Comparison of ENCODE assay signal across 1 cellular context in the genomic region with DNA sequence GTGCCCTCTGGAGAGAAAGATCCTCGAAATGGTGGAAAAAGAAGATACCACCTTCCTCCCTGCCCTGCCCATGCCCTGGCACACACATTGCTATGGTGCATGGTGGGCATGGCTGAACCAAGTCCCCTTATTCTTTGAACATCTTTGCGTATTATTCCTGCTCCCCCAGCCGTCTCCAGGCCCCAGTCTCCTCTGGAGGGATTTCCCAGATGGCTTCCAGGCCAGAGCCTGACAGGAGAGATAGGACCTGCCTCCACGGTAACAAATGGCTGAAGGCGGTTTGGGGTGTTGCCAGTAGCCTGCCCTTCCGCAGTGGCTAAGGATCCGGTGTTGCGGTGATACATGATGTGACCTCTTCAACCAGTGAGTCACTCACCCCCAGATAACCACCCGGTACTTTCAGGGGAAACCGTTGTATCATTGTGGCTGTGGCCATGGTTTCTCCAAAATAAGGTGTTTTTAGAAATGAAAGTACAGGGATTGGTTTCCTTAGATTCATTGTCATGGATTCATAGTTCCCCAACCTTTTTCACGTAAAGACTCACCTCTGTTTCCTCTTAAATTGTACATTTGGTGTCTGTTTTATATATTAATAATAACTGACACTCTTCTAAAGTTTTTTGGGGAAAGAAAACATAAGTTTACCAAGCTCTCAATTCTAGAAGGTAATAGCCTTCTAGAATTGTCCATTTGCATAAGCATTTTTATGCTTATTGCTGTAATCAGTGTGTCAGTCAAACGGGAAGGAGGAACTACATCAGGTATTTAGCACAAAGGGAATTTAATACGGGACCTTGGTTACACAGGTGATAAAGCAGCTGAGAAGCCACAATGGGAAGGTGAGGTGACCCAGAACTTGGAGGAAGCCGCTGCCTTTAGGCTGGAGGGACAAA.
A peak's percentile ranks its signal among the peaks of the same experiment; 100 is the strongest.
TF ChIP-seq lines count a peak whose summit lies in the region.

No MANE protein-coding gene starts in this region.

TF ChIP-seq in K562, 482 proteins besides CTCF, POLR2A, EP300 and RAD21 (continued from another document and continues in another):
- TF ChIP-seq, protein P1, sequence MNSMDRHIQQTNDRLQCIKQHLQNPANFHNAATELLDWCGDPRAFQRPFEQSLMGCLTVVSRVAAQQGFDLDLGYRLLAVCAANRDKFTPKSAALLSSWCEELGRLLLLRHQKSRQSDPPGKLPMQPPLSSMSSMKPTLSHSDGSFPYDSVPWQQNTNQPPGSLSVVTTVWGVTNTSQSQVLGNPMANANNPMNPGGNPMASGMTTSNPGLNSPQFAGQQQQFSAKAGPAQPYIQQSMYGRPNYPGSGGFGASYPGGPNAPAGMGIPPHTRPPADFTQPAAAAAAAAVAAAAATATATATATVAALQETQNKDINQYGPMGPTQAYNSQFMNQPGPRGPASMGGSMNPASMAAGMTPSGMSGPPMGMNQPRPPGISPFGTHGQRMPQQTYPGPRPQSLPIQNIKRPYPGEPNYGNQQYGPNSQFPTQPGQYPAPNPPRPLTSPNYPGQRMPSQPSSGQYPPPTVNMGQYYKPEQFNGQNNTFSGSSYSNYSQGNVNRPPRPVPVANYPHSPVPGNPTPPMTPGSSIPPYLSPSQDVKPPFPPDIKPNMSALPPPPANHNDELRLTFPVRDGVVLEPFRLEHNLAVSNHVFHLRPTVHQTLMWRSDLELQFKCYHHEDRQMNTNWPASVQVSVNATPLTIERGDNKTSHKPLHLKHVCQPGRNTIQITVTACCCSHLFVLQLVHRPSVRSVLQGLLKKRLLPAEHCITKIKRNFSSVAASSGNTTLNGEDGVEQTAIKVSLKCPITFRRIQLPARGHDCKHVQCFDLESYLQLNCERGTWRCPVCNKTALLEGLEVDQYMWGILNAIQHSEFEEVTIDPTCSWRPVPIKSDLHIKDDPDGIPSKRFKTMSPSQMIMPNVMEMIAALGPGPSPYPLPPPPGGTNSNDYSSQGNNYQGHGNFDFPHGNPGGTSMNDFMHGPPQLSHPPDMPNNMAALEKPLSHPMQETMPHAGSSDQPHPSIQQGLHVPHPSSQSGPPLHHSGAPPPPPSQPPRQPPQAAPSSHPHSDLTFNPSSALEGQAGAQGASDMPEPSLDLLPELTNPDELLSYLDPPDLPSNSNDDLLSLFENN (IDR thresholded peaks at IDR 0.05; ENCODE audit: low read depth in 2 of 2, low read length in 2 of 2) = peak in 1 of 2 experiments; percentile 97; a peak in 2 of 4 replicates
- TF ChIP-seq EP400 (IDR thresholded peaks at IDR 0.05) (peak; percentile 58), ZNF586 (CRISPR knock-in tag; conservative IDR thresholded peaks at IDR 0.05) (no peak), TRIM28 (IDR thresholded peaks at IDR 0.05) (no peak), NFIC (IDR thresholded peaks at IDR 0.05) (peak; percentile 99), HLTF (IDR thresholded peaks at IDR 0.05) (0 out of 2 replicates have a peak, but pooled peaks have one; percentile 15), ZNF3 (CRISPR knock-in tag; IDR thresholded peaks at IDR 0.05) (no peak), RFX1 (IDR thresholded peaks at IDR 0.05) (peak; percentile 88), TCF3 (CRISPR knock-in tag; IDR thresholded peaks at IDR 0.05) (peak; percentile 98), ZNF551 (CRISPR knock-in tag; IDR thresholded peaks at IDR 0.05) (no peak), ARNT (IDR thresholded peaks at IDR 0.05) (peak; percentile 90 to 92), MLX (CRISPR knock-in tag; conservative IDR thresholded peaks at IDR 0.05) (no peak), ZNF253 (CRISPR knock-in tag; conservative IDR thresholded peaks at IDR 0.05) (no peak), C11orf30 (IDR thresholded peaks at IDR 0.05; ENCODE audit: low read depth) (peak; percentile 62), ZNF134 (CRISPR knock-in tag; conservative IDR thresholded peaks at IDR 0.05) (peak; percentile 85), VEZF1 (CRISPR knock-in tag; IDR thresholded peaks at IDR 0.05) (peak; percentile 76), HDAC3 (IDR thresholded peaks at IDR 0.05; ENCODE audit: borderline replicate concordance, partially characterized antibody) (peak; percentile 96), ZNF644 (tag; IDR thresholded peaks at IDR 0.05; ENCODE audit: low read depth) (peak; percentile 92), SIN3B (IDR thresholded peaks at IDR 0.05; ENCODE audit: low read depth) (no peak), DPF2 (IDR thresholded peaks at IDR 0.05) (peak; percentile 100), LCOR (CRISPR knock-in tag; IDR thresholded peaks at IDR 0.05) (peak; percentile 95), SMARCA4 (IDR thresholded peaks at IDR 0.05) (peak; percentile 100), CXXC5 (CRISPR knock-in tag; IDR thresholded peaks at IDR 0.05) (peak; percentile 89), MCM2 (IDR thresholded peaks at IDR 0.05; ENCODE audit: low read depth) (no peak), ELF1 (tag; IDR thresholded peaks at IDR 0.05) (peak; percentile 81), SNRNP70 (optimal IDR thresholded peaks at IDR 0.05; ENCODE audit: low read depth, low read length) (no peak), ZNF232 (CRISPR knock-in tag; IDR thresholded peaks at IDR 0.05) (no peak), TARDBP (IDR thresholded peaks at IDR 0.05) (peak; percentile 64), DDX20 (tag; IDR thresholded peaks at IDR 0.05; ENCODE audit: low read depth) (no peak), KDM4B (IDR thresholded peaks at IDR 0.05; ENCODE audit: borderline replicate concordance in 2 of 2, low read depth in 1 of 2) (peak in 1 of 2 experiments; percentile 63; a peak in 1 of 4 replicates), GABPB1 (CRISPR knock-in tag; IDR thresholded peaks at IDR 0.05) (peak; percentile 64), ZKSCAN1 (IDR thresholded peaks at IDR 0.05; ENCODE audit: low read depth, low read length) (peak; percentile 96), ZNF444 (CRISPR knock-in tag; IDR thresholded peaks at IDR 0.05) (no peak), ZNF696 (CRISPR knock-in tag; conservative IDR thresholded peaks at IDR 0.05) (no peak), XRCC4 (IDR thresholded peaks at IDR 0.05; ENCODE audit: extremely low read depth, insufficient read depth, insufficient read length) (no peak), ZNF41 (CRISPR knock-in tag; conservative IDR thresholded peaks at IDR 0.05) (no peak), NR3C1 (CRISPR knock-in tag; IDR thresholded peaks at IDR 0.05) (no peak), MEF2A (IDR thresholded peaks at IDR 0.05; ENCODE audit: control insufficient read depth, low read depth, low read length) (peak; percentile 41; the same call in 1 of the 2 replicates), HNRNPH1 (optimal IDR thresholded peaks at IDR 0.05; ENCODE audit: low read depth, low read length) (no peak), DACH1 (IDR thresholded peaks at IDR 0.05; ENCODE audit: partially characterized antibody) (peak; percentile 53), TAF1 (IDR thresholded peaks at IDR 0.05; ENCODE audit: control insufficient read depth, extremely low read depth, insufficient read depth, low read length, severe bottlenecking) (peak; percentile 45), NFIX (CRISPR knock-in tag; IDR thresholded peaks at IDR 0.05; ENCODE audit: low read depth) (0 out of 2 replicates have a peak, but pooled peaks have one; percentile 14), BCL6 (CRISPR knock-in tag; IDR thresholded peaks at IDR 0.05) (no peak), PURB (CRISPR knock-in tag; IDR thresholded peaks at IDR 0.05; ENCODE audit: low read depth) (no peak)
- TF ChIP-seq, protein P2, sequence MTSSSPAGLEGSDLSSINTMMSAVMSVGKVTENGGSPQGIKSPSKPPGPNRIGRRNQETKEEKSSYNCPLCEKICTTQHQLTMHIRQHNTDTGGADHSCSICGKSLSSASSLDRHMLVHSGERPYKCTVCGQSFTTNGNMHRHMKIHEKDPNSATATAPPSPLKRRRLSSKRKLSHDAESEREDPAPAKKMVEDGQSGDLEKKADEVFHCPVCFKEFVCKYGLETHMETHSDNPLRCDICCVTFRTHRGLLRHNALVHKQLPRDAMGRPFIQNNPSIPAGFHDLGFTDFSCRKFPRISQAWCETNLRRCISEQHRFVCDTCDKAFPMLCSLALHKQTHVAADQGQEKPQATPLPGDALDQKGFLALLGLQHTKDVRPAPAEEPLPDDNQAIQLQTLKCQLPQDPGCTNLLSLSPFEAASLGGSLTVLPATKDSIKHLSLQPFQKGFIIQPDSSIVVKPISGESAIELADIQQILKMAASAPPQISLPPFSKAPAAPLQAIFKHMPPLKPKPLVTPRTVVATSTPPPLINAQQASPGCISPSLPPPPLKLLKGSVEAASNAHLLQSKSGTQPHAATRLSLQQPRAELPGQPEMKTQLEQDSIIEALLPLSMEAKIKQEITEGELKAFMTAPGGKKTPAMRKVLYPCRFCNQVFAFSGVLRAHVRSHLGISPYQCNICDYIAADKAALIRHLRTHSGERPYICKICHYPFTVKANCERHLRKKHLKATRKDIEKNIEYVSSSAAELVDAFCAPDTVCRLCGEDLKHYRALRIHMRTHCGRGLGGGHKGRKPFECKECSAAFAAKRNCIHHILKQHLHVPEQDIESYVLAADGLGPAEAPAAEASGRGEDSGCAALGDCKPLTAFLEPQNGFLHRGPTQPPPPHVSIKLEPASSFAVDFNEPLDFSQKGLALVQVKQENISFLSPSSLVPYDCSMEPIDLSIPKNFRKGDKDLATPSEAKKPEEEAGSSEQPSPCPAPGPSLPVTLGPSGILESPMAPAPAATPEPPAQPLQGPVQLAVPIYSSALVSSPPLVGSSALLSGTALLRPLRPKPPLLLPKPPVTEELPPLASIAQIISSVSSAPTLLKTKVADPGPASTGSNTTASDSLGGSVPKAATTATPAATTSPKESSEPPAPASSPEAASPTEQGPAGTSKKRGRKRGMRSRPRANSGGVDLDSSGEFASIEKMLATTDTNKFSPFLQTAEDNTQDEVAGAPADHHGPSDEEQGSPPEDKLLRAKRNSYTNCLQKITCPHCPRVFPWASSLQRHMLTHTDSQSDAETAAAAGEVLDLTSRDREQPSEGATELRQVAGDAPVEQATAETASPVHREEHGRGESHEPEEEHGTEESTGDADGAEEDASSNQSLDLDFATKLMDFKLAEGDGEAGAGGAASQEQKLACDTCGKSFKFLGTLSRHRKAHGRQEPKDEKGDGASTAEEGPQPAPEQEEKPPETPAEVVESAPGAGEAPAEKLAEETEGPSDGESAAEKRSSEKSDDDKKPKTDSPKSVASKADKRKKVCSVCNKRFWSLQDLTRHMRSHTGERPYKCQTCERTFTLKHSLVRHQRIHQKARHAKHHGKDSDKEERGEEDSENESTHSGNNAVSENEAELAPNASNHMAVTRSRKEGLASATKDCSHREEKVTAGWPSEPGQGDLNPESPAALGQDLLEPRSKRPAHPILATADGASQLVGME (CRISPR knock-in tag; IDR thresholded peaks at IDR 0.05) = no peak
- TF ChIP-seq, protein P3, sequence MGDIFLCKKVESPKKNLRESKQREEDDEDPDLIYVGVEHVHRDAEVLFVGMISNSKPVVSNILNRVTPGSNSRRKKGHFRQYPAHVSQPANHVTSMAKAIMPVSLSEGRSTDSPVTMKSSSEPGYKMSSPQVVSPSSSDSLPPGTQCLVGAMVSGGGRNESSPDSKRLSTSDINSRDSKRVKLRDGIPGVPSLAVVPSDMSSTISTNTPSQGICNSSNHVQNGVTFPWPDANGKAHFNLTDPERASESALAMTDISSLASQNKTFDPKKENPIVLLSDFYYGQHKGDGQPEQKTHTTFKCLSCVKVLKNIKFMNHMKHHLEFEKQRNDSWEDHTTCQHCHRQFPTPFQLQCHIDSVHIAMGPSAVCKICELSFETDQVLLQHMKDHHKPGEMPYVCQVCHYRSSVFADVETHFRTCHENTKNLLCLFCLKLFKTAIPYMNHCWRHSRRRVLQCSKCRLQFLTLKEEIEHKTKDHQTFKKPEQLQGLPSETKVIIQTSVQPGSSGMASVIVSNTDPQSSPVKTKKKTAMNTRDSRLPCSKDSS (IDR thresholded peaks at IDR 0.05; ENCODE audit: low read depth, partially characterized antibody) = no peak
- TF ChIP-seq, protein P4, sequence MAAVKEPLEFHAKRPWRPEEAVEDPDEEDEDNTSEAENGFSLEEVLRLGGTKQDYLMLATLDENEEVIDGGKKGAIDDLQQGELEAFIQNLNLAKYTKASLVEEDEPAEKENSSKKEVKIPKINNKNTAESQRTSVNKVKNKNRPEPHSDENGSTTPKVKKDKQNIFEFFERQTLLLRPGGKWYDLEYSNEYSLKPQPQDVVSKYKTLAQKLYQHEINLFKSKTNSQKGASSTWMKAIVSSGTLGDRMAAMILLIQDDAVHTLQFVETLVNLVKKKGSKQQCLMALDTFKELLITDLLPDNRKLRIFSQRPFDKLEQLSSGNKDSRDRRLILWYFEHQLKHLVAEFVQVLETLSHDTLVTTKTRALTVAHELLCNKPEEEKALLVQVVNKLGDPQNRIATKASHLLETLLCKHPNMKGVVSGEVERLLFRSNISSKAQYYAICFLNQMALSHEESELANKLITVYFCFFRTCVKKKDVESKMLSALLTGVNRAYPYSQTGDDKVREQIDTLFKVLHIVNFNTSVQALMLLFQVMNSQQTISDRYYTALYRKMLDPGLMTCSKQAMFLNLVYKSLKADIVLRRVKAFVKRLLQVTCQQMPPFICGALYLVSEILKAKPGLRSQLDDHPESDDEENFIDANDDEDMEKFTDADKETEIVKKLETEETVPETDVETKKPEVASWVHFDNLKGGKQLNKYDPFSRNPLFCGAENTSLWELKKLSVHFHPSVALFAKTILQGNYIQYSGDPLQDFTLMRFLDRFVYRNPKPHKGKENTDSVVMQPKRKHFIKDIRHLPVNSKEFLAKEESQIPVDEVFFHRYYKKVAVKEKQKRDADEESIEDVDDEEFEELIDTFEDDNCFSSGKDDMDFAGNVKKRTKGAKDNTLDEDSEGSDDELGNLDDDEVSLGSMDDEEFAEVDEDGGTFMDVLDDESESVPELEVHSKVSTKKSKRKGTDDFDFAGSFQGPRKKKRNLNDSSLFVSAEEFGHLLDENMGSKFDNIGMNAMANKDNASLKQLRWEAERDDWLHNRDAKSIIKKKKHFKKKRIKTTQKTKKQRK (IDR thresholded peaks at IDR 0.05; ENCODE audit: borderline replicate concordance, low read depth, low read length) = no peak
